ENCODE assay signal across 21 cellular contexts in genomic region chr13:113803409-113804016, GRCh38.
"Had no signal": no experiment of that assay in that cellular context is flagged by ENCODE, and none has a peak within 500 bp of the region (broad histone marks: within the 10 kb centered on the region; RNA-seq: fewer than 3 reads in every experiment).

No MANE protein-coding gene starts in this region.

- ATAC-seq: activated CD8-positive, alpha-beta T cell treated with anti-CD3 and anti-CD28 coated beads, Interleukin-2, amount 10 ng/mL, durations not matched to agents 7 days and 5 days; gastrocnemius medialis; right lobe of liver; stimulated activated naive B cell treated with anti-CD40 and anti-IgM and Interleukin-4, amounts not matched to agents 10 μg/mL and 1 μg/mL and 100 μg/mL, for 72 hours; T-cell had no signal

- H3K27me3 Mint-ChIP-seq: activated naive CD8-positive, alpha-beta T cell had no signal

- DNase-seq: activated CD4-positive, alpha-beta T cell treated with anti-CD3 and anti-CD28 coated beads for 1 hour; activated CD4-positive, alpha-beta T cell treated with anti-CD3 and anti-CD28 coated beads, Interleukin-2, amount 50 U/mL, for 1 hour; activated CD8-positive, alpha-beta T cell treated with anti-CD3 and anti-CD28 coated beads, Interleukin-2, amount 10 ng/mL, durations not matched to agents 7 days and 5 days; activated gamma-delta T cell treated with Interleukin-2 at 50 U/mL for 16 hours; adrenal gland; esophagus squamous epithelium; gastrocnemius medialis; small intestine; stimulated activated naive B cell treated with anti-CD40 and anti-IgM and Interleukin-4, amounts not matched to agents 10 μg/mL and 1 μg/mL and 100 μg/mL, for 72 hours; T-cell; WERI-Rb-1 had no signal

- FAIRE-seq: astrocyte, bronchial epithelial cell, islet of Langerhans, small intestine, TTC549 had no signal

- H3K4me1 Mint-ChIP-seq: stimulated activated naive B cell treated with anti-CD40 and anti-IgM and Interleukin-4, amounts not matched to agents 10 μg/mL and 1 μg/mL and 100 μg/mL, for 72 hours had no signal

- H3K79me2 ChIP-seq: parathyroid adenoma had no signal

- H3K9ac ChIP-seq: parathyroid adenoma had no signal

- H3K27ac Mint-ChIP-seq: activated CD8-positive, alpha-beta T cell treated with anti-CD3 and anti-CD28 coated beads, Interleukin-2, amount 10 ng/mL, durations not matched to agents 7 days and 5 days; activated naive CD8-positive, alpha-beta T cell; stimulated activated naive B cell treated with anti-CD40 and anti-IgM and Interleukin-4, amounts not matched to agents 10 μg/mL and 1 μg/mL and 100 μg/mL, for 72 hours; T-cell had no signal

- H3K4me1 ChIP-seq: adrenal gland, gastrocnemius medialis, parathyroid adenoma, right lobe of liver had no signal

- H3K27ac ChIP-seq: adrenal gland, coronary artery, esophagus squamous epithelium, gastrocnemius medialis, parathyroid adenoma, right lobe of liver had no signal

- H3K9me3 ChIP-seq: adrenal gland, esophagus squamous epithelium, right lobe of liver had no signal

- H3K27me3 ChIP-seq: adrenal gland, gastrocnemius medialis, right lobe of liver had no signal

- H3K4me3 Mint-ChIP-seq: activated CD8-positive, alpha-beta T cell treated with anti-CD3 and anti-CD28 coated beads, Interleukin-2, amount 10 ng/mL, durations not matched to agents 7 days and 5 days; activated naive CD8-positive, alpha-beta T cell; nephron; stimulated activated naive B cell treated with anti-CD40 and anti-IgM and Interleukin-4, amounts not matched to agents 10 μg/mL and 1 μg/mL and 100 μg/mL, for 72 hours; T-cell had no signal

- H2AFZ ChIP-seq: parathyroid adenoma had no signal

- H3K36me3 Mint-ChIP-seq: activated naive CD8-positive, alpha-beta T cell; T-cell had no signal

- H3K4me3 ChIP-seq: adrenal gland, coronary artery, esophagus squamous epithelium, gastrocnemius medialis, lung, right lobe of liver had no signal

- H3K36me3 ChIP-seq: adrenal gland, esophagus squamous epithelium, gastrocnemius medialis, right lobe of liver, WERI-Rb-1 had no signal
